Comparison of ENCODE assay signal across 9 cellular contexts in the genomic region with DNA sequence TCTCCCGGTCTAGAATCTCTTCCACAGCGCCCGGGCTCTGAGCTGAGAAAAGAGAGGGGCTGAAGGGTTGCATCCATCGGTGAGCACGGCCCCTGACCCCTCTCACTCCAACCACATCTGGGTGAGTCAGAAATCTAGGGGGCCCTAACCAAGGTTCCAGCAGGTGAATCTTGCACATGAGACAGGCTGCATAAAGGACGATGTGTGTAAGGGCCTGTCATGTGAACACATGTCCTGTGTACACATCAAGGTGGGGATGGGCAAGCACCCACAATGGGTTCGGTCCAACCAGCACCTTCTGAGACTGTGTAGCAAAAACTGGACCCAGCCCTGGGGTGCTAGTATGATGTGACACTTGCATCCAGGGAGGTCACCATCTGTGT. TPM values are rescaled to one million over a fixed set of nuclear protein-coding genes. Genes with fewer than 3 reads are reported as not detected.
DNase-seq lines count a peak whose midpoint lies in the region; TF ChIP-seq lines count a peak whose summit lies in the region.
"Had no signal": no experiment of that assay in that cellular context is flagged by ENCODE, and none has a peak within 500 bp of the region (broad histone marks: within the 10 kb centered on the region; RNA-seq: fewer than 3 reads in every experiment).

No MANE protein-coding gene starts in this region.

- H3K9me3 ChIP-seq in neuronal stem cell (replicated peaks in 1 of 2; ENCODE audit: control insufficient read depth in 2 of 2, insufficient read depth in 1 of 2, low read depth in 1 of 2, low read length in 2 of 2): no peaks in the 10 kb centered on the region

- H3K4me2 ChIP-seq in neuronal stem cell (ENCODE audit: insufficient read depth, low read length, poor library complexity, severe bottlenecking): no peak overlapping the region

- peaks cover 30% of the 10 kb centered on the region for H3K79me1 ChIP-seq in neuronal stem cell (ENCODE audit: low read depth, low read length)

- H2BK15ac ChIP-seq in neuronal stem cell (ENCODE audit: low read length): no peak overlapping the region

- no peak overlapping the region for H3K23ac ChIP-seq in neuronal stem cell (ENCODE audit: low read depth, low read length, poor library complexity)

- no peak overlapping the region for H3K18ac ChIP-seq in neuronal stem cell (ENCODE audit: low read length)

- H3K9ac ChIP-seq in rectal smooth muscle tissue (ENCODE audit: low read length): peak overlapping the region; percentile 87
- H3K9ac ChIP-seq in neuronal stem cell (ENCODE audit: low read depth, low read length, poor library complexity): no peak overlapping the region

- H3K36me3 ChIP-seq in GM06990 (ENCODE audit: control insufficient read depth, insufficient read depth, low read length) (peaks cover 38% of the 10 kb centered on the region), rectal smooth muscle tissue (ENCODE audit: control insufficient read depth, insufficient read depth, low read length) (peaks cover 37% of the 10 kb centered on the region), neuronal stem cell (replicated peaks in 1 of 2; ENCODE audit: control insufficient read depth in 2 of 2, insufficient read depth in 2 of 2, low read length in 2 of 2) (peaks cover 37 to 51% of the 10 kb centered on the region in 2 donors)

- no peak overlapping the region for H2BK12ac ChIP-seq in neuronal stem cell (ENCODE audit: low read length)

- no peak overlapping the region for H3K4ac ChIP-seq in neuronal stem cell (ENCODE audit: low read length)

- no peak overlapping the region for H4K91ac ChIP-seq in neuronal stem cell (ENCODE audit: low read depth, low read length, poor library complexity)

- no peak overlapping the region for H2AK5ac ChIP-seq in neuronal stem cell (ENCODE audit: low read depth, low read length)

- no peak overlapping the region for H2AFZ ChIP-seq in neuronal stem cell (ENCODE audit: low read length)

- DNase-seq in GM06990 (ENCODE audit: extremely low read depth, insufficient read length) (no peak), fibroblast of the aortic adventitia (ENCODE audit: low read depth) (no peak), neuronal stem cell (ENCODE audit: low spot score) (no peak), HT-29 (ENCODE audit: low spot score) (no peak), NCI-H226 (no peak), NCI-H1694 (lab: John Stamatoyannopoulos, UW) (no peak)
- DNase-seq: RPMI8226 had no signal

- H3K27ac ChIP-seq in rectal smooth muscle tissue (ENCODE audit: low read depth, low read length) (no peak overlapping the region), neuronal stem cell (replicated peaks; ENCODE audit: low read length) (no peak overlapping the region)

- peak overlapping the region; percentile 96 for H3K4me3 ChIP-seq in GM06990 (replicated peaks; ENCODE audit: low read depth, low read length)
- H3K4me3 ChIP-seq in WI38 (ENCODE audit: low read depth, low read length): peak overlapping the region; percentile 96
- H3K4me3 ChIP-seq in fibroblast of the aortic adventitia (ENCODE audit: low read depth, low read length): peak overlapping the region; percentile 80
- H3K4me3 ChIP-seq in rectal smooth muscle tissue (ENCODE audit: low read length): peak overlapping the region; percentile 79
- H3K4me3 ChIP-seq in neuronal stem cell (ENCODE audit: low read length in 2 of 2): peak overlapping the region in 1 of 2 donors; percentile 91

- no peak overlapping the region for H4K8ac ChIP-seq in neuronal stem cell (ENCODE audit: low read depth, low read length)

- H2BK5ac ChIP-seq in neuronal stem cell (ENCODE audit: low read length): no peak overlapping the region

- H3K4me1 ChIP-seq in rectal smooth muscle tissue (ENCODE audit: control insufficient read depth, insufficient read depth, low read length): peaks cover 23% of the 10 kb centered on the region
- H3K4me1 ChIP-seq in neuronal stem cell (ENCODE audit: control insufficient read depth in 2 of 2, insufficient read depth in 1 of 2, low read depth in 1 of 2, low read length in 2 of 2): peaks cover 15 to 18% of the 10 kb centered on the region in 2 donors

- H3K27me3 ChIP-seq in GM06990 (replicated peaks; ENCODE audit: control insufficient read depth, insufficient read depth, low read length) (no peaks in the 10 kb centered on the region), rectal smooth muscle tissue (ENCODE audit: control insufficient read depth, insufficient read depth, low read length) (no peaks in the 10 kb centered on the region), neuronal stem cell (ENCODE audit: control insufficient read depth in 3 of 3, insufficient read depth in 3 of 3, low read depth in 1 of 3, low read length in 3 of 3) (no peaks in the 10 kb centered on the region)

- H3K14ac ChIP-seq in neuronal stem cell (ENCODE audit: low read length): no peak overlapping the region

- no peak overlapping the region for H2BK120ac ChIP-seq in neuronal stem cell (ENCODE audit: low read depth, low read length)

- no peak for TF ChIP-seq CTCF in GM06990 (IDR thresholded peaks at IDR 0.05; ENCODE audit: insufficient read depth, low read length, poor library complexity, severe bottlenecking)
- no peak for TF ChIP-seq CTCF in WI38 (IDR thresholded peaks at IDR 0.05; ENCODE audit: low read depth, low read length)
- TF ChIP-seq CTCF in fibroblast of the aortic adventitia (IDR thresholded peaks at IDR 0.05; ENCODE audit: insufficient read depth, low read length): no peak

- WGBS in neuronal stem cell (ENCODE audit: extremely low coverage in 2 of 2, insufficient read length in 2 of 2, insufficient replicate concordance in 1 of 2), 2 donors: no CpG with 5 or more reads among the region's 7 CpGs

RNA-seq across cellular contexts. Expression of a gene that starts 1.2 kb away (rescaled TPM):
- 9.6 and 16.2 TPM in 2 replicates for total RNA-seq in fibroblast of the aortic adventitia (ENCODE audit: low replicate concordance)
- polyA plus RNA-seq in neuronal stem cell (2013, experiment 1 of 2): 17.3 TPM
- 17.0 TPM for polyA plus RNA-seq in neuronal stem cell (2013, experiment 2 of 2)
- 45.6 and 47.9 TPM in 2 replicates for total RNA-seq in HT-29 (2014; rRNA removed; shearing (Covaris generic))

RNA-seq across cellular contexts. Expression of a gene that starts 1.5 kb away (rescaled TPM):
- total RNA-seq in fibroblast of the aortic adventitia (ENCODE audit: low replicate concordance): 135 and 148 TPM in 2 replicates
- 43.3 TPM for polyA plus RNA-seq in neuronal stem cell (2013, experiment 1 of 2)
- 49.2 TPM for polyA plus RNA-seq in neuronal stem cell (2013, experiment 2 of 2)
- total RNA-seq in HT-29 (2014; rRNA removed; shearing (Covaris generic)): 253 and 283 TPM in 2 replicates

RNA-seq across cellular contexts. Expression of a gene that starts 13.1 kb away (rescaled TPM):
- not detected in 2 replicates for total RNA-seq in fibroblast of the aortic adventitia (ENCODE audit: low replicate concordance)
- polyA plus RNA-seq in neuronal stem cell (2013, experiment 1 of 2): not detected
- polyA plus RNA-seq in neuronal stem cell (2013, experiment 2 of 2): not detected
- not detected in 2 replicates for total RNA-seq in HT-29 (2014; rRNA removed; shearing (Covaris generic))

RNA-seq across cellular contexts. Expression of a gene that starts 30.1 kb away (rescaled TPM):
- total RNA-seq in fibroblast of the aortic adventitia (ENCODE audit: low replicate concordance): 4.2 and 8.2 TPM in 2 replicates
- 17.8 TPM for polyA plus RNA-seq in neuronal stem cell (2013, experiment 1 of 2)
- polyA plus RNA-seq in neuronal stem cell (2013, experiment 2 of 2): 18.8 TPM
- 8.6 and 11.5 TPM in 2 replicates for total RNA-seq in HT-29 (2014; rRNA removed; shearing (Covaris generic))

RNA-seq across cellular contexts. Expression of a gene that starts 30.8 kb away (rescaled TPM):
- total RNA-seq in fibroblast of the aortic adventitia (ENCODE audit: low replicate concordance): 96.9 and 121 TPM in 2 replicates
- polyA plus RNA-seq in neuronal stem cell (2013, experiment 1 of 2): 70.9 TPM
- polyA plus RNA-seq in neuronal stem cell (2013, experiment 2 of 2): 69.7 TPM
- 235 TPM in 2 replicates for total RNA-seq in HT-29 (2014; rRNA removed; shearing (Covaris generic))
